ENCODE assay signal across 1 cellular context in genomic region chr19:10617409-10618121, GRCh38.
A peak's percentile ranks its signal among the peaks of the same experiment; 100 is the strongest.
TF ChIP-seq lines count a peak whose summit lies in the region.

No MANE protein-coding gene starts in this region.

TF ChIP-seq in IMR-90, 13 proteins besides CTCF, POLR2A, EP300 and RAD21 (continued from another document):
- no peak for TF ChIP-seq MAZ (IDR thresholded peaks at IDR 0.05; ENCODE audit: borderline replicate concordance, low read depth, low read length)
- TF ChIP-seq MAFK (IDR thresholded peaks at IDR 0.05; ENCODE audit: low read depth, low read length) = no peak
- 0 out of 2 replicates have a peak, but pooled peaks have one; percentile 13 for TF ChIP-seq FOS (IDR thresholded peaks at IDR 0.05; ENCODE audit: low read depth, low read length)
- peak; percentile 84 for TF ChIP-seq RCOR1 (IDR thresholded peaks at IDR 0.05; ENCODE audit: insufficient replicate concordance, low read length)
- no peak for TF ChIP-seq BHLHE40 (IDR thresholded peaks at IDR 0.05; ENCODE audit: low read depth, low read length)
- TF ChIP-seq CHD1 (IDR thresholded peaks at IDR 0.05; ENCODE audit: low read depth, low read length) = no peak
TF ChIP-seq in IMR-90: peak in this region for 2.
